ENCODE assay signal across 22 cellular contexts in genomic region chr11:30091246-30091645, GRCh38.
"Had no signal": no experiment of that assay in that cellular context is flagged by ENCODE, and none has a peak within 500 bp of the region (broad histone marks: within the 10 kb centered on the region; RNA-seq: fewer than 3 reads in every experiment).

No MANE protein-coding gene starts in this region.

- H3K4me1 ChIP-seq: SJSA1 had no signal

- H3K36me3 ChIP-seq: brain microvascular endothelial cell, cardiac muscle cell, SJSA1 had no signal

- DNase-seq: activated CD4-positive, alpha-beta T cell treated with anti-CD3 and anti-CD28 coated beads for 4 hours; activated CD8-positive, alpha-beta memory T cell treated with anti-CD3 and anti-CD28 coated beads, Interleukin-2, amount 50 U/mL, for 4 hours; activated CD8-positive, alpha-beta T cell treated with anti-CD3 and anti-CD28 coated beads for 36 hours; activated gamma-delta T cell treated with Interleukin-2 at 50 U/mL for 16 hours; activated naive CD4-positive, alpha-beta T cell treated with anti-CD3 and anti-CD28 coated beads, Interleukin-2, amount 10 ng/mL, durations not matched to agents 7 days and 5 days; activated naive CD8-positive, alpha-beta T cell treated with anti-CD3 and anti-CD28 coated beads for 36 hours; activated T-cell treated with anti-CD3 and anti-CD28 coated beads, Interleukin-2, amount 50 U/mL, for 72 hours; brain microvascular endothelial cell; NCI-H1048; NCI-H146; NCI-H187 treated with DMSO at 0.1 percent for 48 hours; NCI-H2171; NCI-H2227 treated with DMSO at 0.1 percent for 48 hours; NCI-H526 treated with DMSO at 0.1 percent for 48 hours; NCI-H82; NK-92 treated with Interleukin-12 subunit alpha and Interleukin-12 subunit beta, amount 100 ng/mL, for 24 hours; SHP77; SW 1271 had no signal

- ATAC-seq: activated CD4-positive, CD25-positive, alpha-beta regulatory T cell treated with anti-CD3 and anti-CD28 coated beads, Interleukin-2, amount 50 U/mL, for 24 hours; activated CD8-positive, alpha-beta T cell treated with anti-CD3 and anti-CD28 coated beads for 36 hours; activated T-cell treated with anti-CD3 and anti-CD28 coated beads, Interleukin-2, amount 50 U/mL, for 72 hours; SK-N-SH treated with all-trans-retinoic acid at 6 μM for 48 hours had no signal

- H3K27me3 ChIP-seq: brain microvascular endothelial cell, cardiac muscle cell, SJSA1 had no signal

- H3K4me3 ChIP-seq: cardiac muscle cell, SJSA1 had no signal

- H3K27ac ChIP-seq: brain microvascular endothelial cell, cardiac muscle cell, SJSA1 had no signal

- H3K9me3 ChIP-seq: SJSA1 had no signal
